Comparison of ENCODE assay signal across 20 cellular contexts in genomic region chr17:60562421-60562820, GRCh38. TPM values are rescaled to one million over a fixed set of nuclear protein-coding genes. Genes with fewer than 3 reads are reported as not detected.
DNase-seq lines count a peak whose midpoint lies in the region; ATAC-seq, FAIRE-seq and TF ChIP-seq lines count a peak whose summit lies in the region.
"Had no signal": no experiment of that assay in that cellular context is flagged by ENCODE, and none has a peak within 500 bp of the region (broad histone marks: within the 10 kb centered on the region; RNA-seq: fewer than 3 reads in every experiment).

No MANE protein-coding gene starts in this region.

- H3K27ac Mint-ChIP-seq in Calu3 (ENCODE audit: unreplicated experiment): no peak overlapping the region
- H3K27ac Mint-ChIP-seq in type B pancreatic cell: no peak overlapping the region
- H3K27ac Mint-ChIP-seq: CD8-positive, alpha-beta T cell had no signal

- H3K4me3 Mint-ChIP-seq in Calu3 (ENCODE audit: low read depth, unreplicated experiment) (no peak overlapping the region), type B pancreatic cell (no peak overlapping the region)
- H3K4me3 Mint-ChIP-seq: CD8-positive, alpha-beta T cell had no signal

- H3K9me3 Mint-ChIP-seq in Calu3 (ENCODE audit: low read depth, unreplicated experiment): no peaks in the 10 kb centered on the region
- peaks cover 3% of the 10 kb centered on the region for H3K9me3 Mint-ChIP-seq in type B pancreatic cell

- intact Hi-C loops in HepG2 (cut with micrococcal nuclease; ENCODE audit: unreplicated experiment): no loop called here
- intact Hi-C loops in Calu3 (cut with micrococcal nuclease; ENCODE audit: unreplicated experiment): loop anchor here (5.0 kb wide), 1 partner anchor 35 kb away; the partner anchor contains the start of gene APPBP2

- no peak for TF ChIP-seq CTCF in choroid plexus epithelial cell (conservative IDR thresholded peaks at IDR 0.05; ENCODE audit: low read depth, low read length)
- no peak for TF ChIP-seq CTCF in HepG2 (CRISPR knock-in tag; IDR thresholded peaks at IDR 0.05)
- no peak for TF ChIP-seq CTCF in Calu3 (IDR thresholded peaks at IDR 0.05; ENCODE audit: unreplicated experiment)
- TF ChIP-seq CTCF in type B pancreatic cell (conservative IDR thresholded peaks at IDR 0.05): no peak

- H3K4me1 ChIP-seq in HepG2 (ENCODE audit: insufficient read depth, low read length): peaks cover 38% of the 10 kb centered on the region
- H3K4me1 ChIP-seq: BLaER1 had no signal

- peak overlapping the region; percentile 30 for H2AFZ ChIP-seq in HepG2 (ENCODE audit: low read length)

- peaks cover 7% of the 10 kb centered on the region for H3K4me1 Mint-ChIP-seq in Calu3 (ENCODE audit: low read depth, unreplicated experiment)
- no peaks in the 10 kb centered on the region for H3K4me1 Mint-ChIP-seq in type B pancreatic cell (ENCODE audit: unreplicated experiment)

- DNase-seq in GM03348 (ENCODE audit: low spot score) (peak; percentile 13), choroid plexus epithelial cell (ENCODE audit: low read depth) (peak; percentile 17), HepG2 (ENCODE audit: low spot score) (no peak), renal cortical epithelial cell (ENCODE audit: low read depth) (peak; percentile 93), Calu3 (no peak), type B pancreatic cell (ENCODE audit: extremely low spot score, unreplicated experiment) (no peak)
- DNase-seq: CD8-positive, alpha-beta T cell; GOT3; KG1; NCI-H1417; NCI-H187; NCI-H2107; NCI-H510A treated with DMSO at 0.1 percent for 48 hours; NCI-H774; OCI-M1; SHP77 had no signal

- no peaks in the 10 kb centered on the region for H3K79me2 ChIP-seq in HepG2 (ENCODE audit: insufficient read depth, low read length)

- H3K27me3 ChIP-seq in HepG2 (ENCODE audit: control insufficient read depth in 1 of 2, insufficient read depth in 2 of 2, low read length in 2 of 2): no peaks in the 10 kb centered on the region; a peak in 1 of 5 replicates
- H3K27me3 ChIP-seq: BLaER1 had no signal

- no peaks in the 10 kb centered on the region for H4K20me1 ChIP-seq in HepG2 (ENCODE audit: insufficient read depth, low read length)
- H4K20me1 ChIP-seq: BLaER1 had no signal

- no peak for ATAC-seq in HepG2
- ATAC-seq in GM19463 (IDR thresholded peaks at IDR 0.05; ENCODE audit: unreplicated experiment): no peak
- ATAC-seq: CD8-positive, alpha-beta T cell had no signal

- TF ChIP-seq EP300 in HepG2 (IDR thresholded peaks at IDR 0.05; ENCODE audit: low read depth in 2 of 2, low read length in 2 of 2) (no peak), HepG2 (CRISPR knock-in tag; IDR thresholded peaks at IDR 0.05; ENCODE audit: borderline replicate concordance) (no peak)

- H3K4me2 ChIP-seq in HepG2 (ENCODE audit: low read depth, low read length): no peak overlapping the region
- H3K4me2 ChIP-seq: BLaER1 had no signal

- H3K36me3 ChIP-seq in HepG2 (replicated peaks in 1 of 2; ENCODE audit: control insufficient read depth in 1 of 2, insufficient read depth in 2 of 2, low read length in 2 of 2): no peaks in the 10 kb centered on the region

- WGBS in HepG2 (ENCODE audit: low lambda C conversion rate): 76% methylated on average over 3 of the region's 3 CpGs

- H3K27ac ChIP-seq in HepG2 (ENCODE audit: extremely low read length, insufficient read depth, low read length): no peak overlapping the region
- H3K27ac ChIP-seq: BLaER1 had no signal

- no peak for FAIRE-seq in HepG2 (lab: Jason Lieb, UNC)
- FAIRE-seq: GM12892, GM18507 had no signal

- H3K9ac ChIP-seq in HepG2 (ENCODE audit: insufficient read depth, low read depth, low read length): no peak overlapping the region
- H3K9ac ChIP-seq: BLaER1 had no signal

- in situ Hi-C loops in HepG2 (cut with HindIII; ENCODE audit: extremely low pct_ligation_motif_present, low pct_unique_long_range_greater_than_20kb): no loop called here

- peaks cover 10% of the 10 kb centered on the region; the same call in 1 of the 2 replicates for H3K9me3 ChIP-seq in HepG2 (ENCODE audit: low read length)

- CTCF ChIA-PET in HepG2 (lab: Yijun Ruan, JAX; ENCODE audit: low intra/inter-chr PET ratio, low total read pairs): no interaction called here
- CTCF ChIA-PET in Calu3 (lab: Charles Lee): interaction anchor here (0.7 to 1.4 kb wide), 4 partner anchors 8 to 72 kb away, joined by 3 to 5 read pairs (median 4); partner anchors contain the start of gene APPBP2

- H3K4me3 ChIP-seq in choroid plexus epithelial cell (ENCODE audit: low read depth, low read length) (no peak overlapping the region), HepG2 (replicated peaks in 1 of 3; ENCODE audit: insufficient read depth in 1 of 3, low read depth in 2 of 3, low read length in 3 of 3) (no peak overlapping the region)
- H3K4me3 ChIP-seq: BLaER1 had no signal

- POLR2A ChIA-PET in HepG2 (lab: Yijun Ruan, JAX): interaction anchor here (0.6 to 1.1 kb wide), 2 partner anchors 13 to 37 kb away, joined by 3 to 4 read pairs; no protein-coding TSS in a partner anchor

- BruUV-seq in HepG2 (replicated peaks; lab: Mats Ljungman, UMichigan): no TSS peak
- no TSS peak for BruUV-seq in Calu3 (replicated peaks; lab: Mats Ljungman, UMichigan)

- H3K27me3 Mint-ChIP-seq in Calu3 (ENCODE audit: unreplicated experiment) (no peaks in the 10 kb centered on the region), type B pancreatic cell (no peaks in the 10 kb centered on the region)

- TF ChIP-seq RAD21 in HepG2 (CRISPR knock-in tag; IDR thresholded peaks at IDR 0.05): no peak

- no peak for TF ChIP-seq POLR2A in HepG2 (IDR thresholded peaks at IDR 0.05; ENCODE audit: insufficient read depth in 1 of 2, low read depth in 2 of 2, low read length in 2 of 2)

- H3K36me3 Mint-ChIP-seq in Calu3 (ENCODE audit: insufficient read depth, unreplicated experiment) (no peaks in the 10 kb centered on the region), type B pancreatic cell (no peaks in the 10 kb centered on the region)
- H3K36me3 Mint-ChIP-seq: CD8-positive, alpha-beta T cell had no signal

TF ChIP-seq in HepG2, 621 proteins besides CTCF, POLR2A, EP300 and RAD21 (continues in another document):
- TF ChIP-seq BCL6 (CRISPR knock-in tag; IDR thresholded peaks at IDR 0.05) (no peak), ZNF775 (CRISPR knock-in tag; IDR thresholded peaks at IDR 0.05; ENCODE audit: borderline replicate concordance) (no peak), GPN1 (CRISPR knock-in tag; IDR thresholded peaks at IDR 0.05; ENCODE audit: borderline replicate concordance) (no peak)

RNA-seq across cellular contexts. Expression of gene APPBP2, which starts 36.4 kb away (rescaled TPM):
- total RNA-seq in HepG2 (2016; rRNA removed; fragmentation: Illumina TruSeq; extraction: Trizol) (45.8 and 68.8 TPM in 2 replicates), renal cortical epithelial cell (47.1 and 64.5 TPM in 2 replicates), Calu3 (2022) (24.3 and 27.2 TPM in 2 replicates), type B pancreatic cell (ENCODE audit: low replicate concordance) (44.8 and 66.4 TPM in 2 replicates)
- 5.2 and 7.9 TPM in 2 replicates for total RNA-seq in HepG2 (2016; cell fraction: cytosol; rRNA removed; fragmentation: Illumina TruSeq; extraction: Trizol; ENCODE audit: low read depth)
- total RNA-seq in HepG2 (2016; cell fraction: insoluble cytoplasmic fraction; rRNA removed; fragmentation: Illumina TruSeq; extraction: Trizol): 49.0 and 68.2 TPM in 2 replicates
- total RNA-seq in HepG2 (2016; cell fraction: membrane; rRNA removed; fragmentation: Illumina TruSeq; extraction: Trizol): 9.3 and 10.9 TPM in 2 replicates
- 23.2 and 23.8 TPM in 2 replicates for total RNA-seq in HepG2 (2016; cell fraction: nucleus; rRNA removed; fragmentation: Illumina TruSeq; extraction: Trizol)
- polyA plus RNA-seq in HepG2 (2011; rRNA removed): 15.9 and 17.5 TPM in 2 replicates
- 5.6 and 9.8 TPM in 2 replicates for polyA plus RNA-seq in HepG2 (2011; cell fraction: cytosol; rRNA removed)
- polyA plus RNA-seq in HepG2 (2011; cell fraction: nucleus; rRNA removed): 7.9 and 10.8 TPM in 2 replicates
- 19.1 and 29.9 TPM in 2 replicates for polyA plus RNA-seq in HepG2 (2012)
- polyA plus RNA-seq in HepG2 (2016; cell fraction: cytosol; fragmentation: Illumina TruSeq; extraction: Trizol; ENCODE audit: low read depth): 0.89 and 1.1 TPM in 2 replicates
- 30.1 and 36.8 TPM in 2 replicates for polyA plus RNA-seq in HepG2 (2016; cell fraction: insoluble cytoplasmic fraction; fragmentation: Illumina TruSeq; extraction: Trizol; ENCODE audit: low read depth)
- 2.9 and 3.3 TPM in 2 replicates for polyA plus RNA-seq in HepG2 (2016; cell fraction: membrane; fragmentation: Illumina TruSeq; extraction: Trizol; ENCODE audit: low read depth)
- polyA plus RNA-seq in HepG2 (2016; cell fraction: nucleus; fragmentation: Illumina TruSeq; extraction: Trizol; ENCODE audit: insufficient read depth, low read depth): 22.3 and 23.3 TPM in 2 replicates
- polyA minus RNA-seq in HepG2 (2011; rRNA and poly(A)+ RNA removed; ENCODE audit: low replicate concordance): 18.9 and 33.5 TPM in 2 replicates
- 26.9 and 27.8 TPM in 2 replicates for polyA minus RNA-seq in HepG2 (2011; cell fraction: cytosol; rRNA and poly(A)+ RNA removed)
- 31.4 and 41.6 TPM in 2 replicates for polyA minus RNA-seq in HepG2 (2011; cell fraction: nucleus; rRNA and poly(A)+ RNA removed)

RNA-seq across cellular contexts. Expression of gene PPM1D, which starts 37.6 kb away (rescaled TPM):
- total RNA-seq in HepG2 (2016; rRNA removed; fragmentation: Illumina TruSeq; extraction: Trizol): 26.2 and 32.3 TPM in 2 replicates
- total RNA-seq in HepG2 (2016; cell fraction: cytosol; rRNA removed; fragmentation: Illumina TruSeq; extraction: Trizol; ENCODE audit: low read depth): 24.3 and 34.3 TPM in 2 replicates
- total RNA-seq in HepG2 (2016; cell fraction: insoluble cytoplasmic fraction; rRNA removed; fragmentation: Illumina TruSeq; extraction: Trizol): 26.8 and 33.7 TPM in 2 replicates
- total RNA-seq in HepG2 (2016; cell fraction: membrane; rRNA removed; fragmentation: Illumina TruSeq; extraction: Trizol): 16.7 and 17.3 TPM in 2 replicates
- total RNA-seq in HepG2 (2016; cell fraction: nucleus; rRNA removed; fragmentation: Illumina TruSeq; extraction: Trizol): 18.8 and 22.5 TPM in 2 replicates
- 7.3 and 8.0 TPM in 2 replicates for polyA plus RNA-seq in HepG2 (2011; rRNA removed)
- polyA plus RNA-seq in HepG2 (2011; cell fraction: cytosol; rRNA removed): 5.0 and 7.2 TPM in 2 replicates
- polyA plus RNA-seq in HepG2 (2011; cell fraction: nucleus; rRNA removed): 3.7 and 4.9 TPM in 2 replicates
- polyA plus RNA-seq in HepG2 (2012): 11.2 and 12.0 TPM in 2 replicates
- polyA plus RNA-seq in HepG2 (2016; cell fraction: cytosol; fragmentation: Illumina TruSeq; extraction: Trizol; ENCODE audit: low read depth): 2.3 and 2.4 TPM in 2 replicates
- 39.7 and 39.9 TPM in 2 replicates for polyA plus RNA-seq in HepG2 (2016; cell fraction: insoluble cytoplasmic fraction; fragmentation: Illumina TruSeq; extraction: Trizol; ENCODE audit: low read depth)
- polyA plus RNA-seq in HepG2 (2016; cell fraction: membrane; fragmentation: Illumina TruSeq; extraction: Trizol; ENCODE audit: low read depth): 7.4 and 8.2 TPM in 2 replicates
- 26.4 and 26.9 TPM in 2 replicates for polyA plus RNA-seq in HepG2 (2016; cell fraction: nucleus; fragmentation: Illumina TruSeq; extraction: Trizol; ENCODE audit: insufficient read depth, low read depth)
- 11.5 and 16.5 TPM in 2 replicates for polyA minus RNA-seq in HepG2 (2011; rRNA and poly(A)+ RNA removed; ENCODE audit: low replicate concordance)
- 6.4 and 7.6 TPM in 2 replicates for polyA minus RNA-seq in HepG2 (2011; cell fraction: cytosol; rRNA and poly(A)+ RNA removed)
- polyA minus RNA-seq in HepG2 (2011; cell fraction: nucleus; rRNA and poly(A)+ RNA removed): 9.3 and 11.1 TPM in 2 replicates
- 6.8 and 36.1 TPM in 2 replicates for total RNA-seq in renal cortical epithelial cell
- 7.6 and 7.7 TPM in 2 replicates for total RNA-seq in Calu3 (2022)
- 24.1 and 25.4 TPM in 2 replicates for total RNA-seq in type B pancreatic cell (ENCODE audit: low replicate concordance)

Comparison
In these comparisons a context has a peak if more than half of its experiments do, and no peak if none do; other contexts are left out.
1. DNase-seq: peak in GM03348 (single experiment), choroid plexus epithelial cell (single experiment) and renal cortical epithelial cell (single experiment); none in HepG2 (single experiment), Calu3 (single experiment) and type B pancreatic cell (single experiment).